22 cellular contexts compared by ENCODE assay signal in the genomic region with DNA sequence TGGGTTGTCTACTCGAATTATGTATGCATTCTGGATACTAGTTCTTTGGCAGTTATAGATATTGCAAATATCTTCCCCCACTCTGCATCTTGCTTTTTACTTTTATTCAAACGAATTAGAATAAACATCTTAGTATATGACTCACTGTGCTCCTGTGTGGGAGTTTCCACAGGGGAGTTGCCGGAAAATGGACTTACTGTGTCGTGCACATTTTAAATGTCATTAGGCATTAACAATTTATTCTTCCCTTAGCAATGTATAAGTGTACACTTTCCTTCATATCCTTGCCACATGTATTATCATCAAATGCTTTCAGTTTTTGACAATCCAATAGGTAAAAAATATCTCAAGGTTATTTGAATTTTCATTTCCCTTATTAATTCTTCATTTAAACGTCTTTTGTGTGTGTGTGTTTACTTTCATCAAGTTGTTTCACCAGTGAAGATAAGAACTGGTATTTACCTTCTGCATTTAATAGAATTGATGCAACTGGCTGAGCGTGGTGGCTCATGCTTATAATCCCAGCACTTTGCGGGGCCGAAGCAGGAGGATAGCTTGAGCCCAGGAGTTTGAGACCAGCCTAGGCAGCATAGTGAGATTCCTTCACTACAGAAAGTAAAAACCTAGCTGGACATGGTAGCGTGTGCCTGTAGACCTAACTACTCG. TPM values are rescaled to one million over a fixed set of nuclear protein-coding genes. Genes with fewer than 3 reads are reported as not detected.
DNase-seq lines count a peak whose midpoint lies in the region; ATAC-seq, FAIRE-seq and TF ChIP-seq lines count a peak whose summit lies in the region.
"Had no signal": no experiment of that assay in that cellular context is flagged by ENCODE, and none has a peak within 500 bp of the region (broad histone marks: within the 10 kb centered on the region; RNA-seq: fewer than 3 reads in every experiment).

No MANE protein-coding gene starts in this region.

- H3K27ac ChIP-seq in A549 = peak overlapping the region; percentile 98 to 100
- no peak overlapping the region for H3K27ac ChIP-seq in brain microvascular endothelial cell
- H3K27ac ChIP-seq: gastrocnemius medialis, left ventricle myocardium inferior, upper lobe of left lung had no signal

- TF ChIP-seq RAD21 in A549 (conservative IDR thresholded peaks at IDR 0.05 in 1 of 2, IDR thresholded peaks at IDR 0.05 in 1 of 2) = no peak; a peak in 1 of 5 replicates

- TF ChIP-seq CTCF in A549 (IDR thresholded peaks at IDR 0.05) (no peak), brain microvascular endothelial cell (IDR thresholded peaks at IDR 0.05; ENCODE audit: low read depth, low read length, missing control alignments) (no peak), fibroblast of the aortic adventitia (IDR thresholded peaks at IDR 0.05; ENCODE audit: insufficient read depth, low read length) (no peak)

- peak; percentile 68 to 72; a peak in 3 of 5 replicates for TF ChIP-seq EP300 in A549 (IDR thresholded peaks at IDR 0.05)

- CTCF ChIA-PET in A549 (lab: Yijun Ruan, JAX) = interaction anchor here (0.6 to 2.2 kb wide), 3 partner anchors 76 to 259 kb away, joined by 3 to 11 read pairs (median 5); no protein-coding TSS in a partner anchor

- H3K9me3 ChIP-seq in A549 = peaks cover 34% of the 10 kb centered on the region
- H3K9me3 ChIP-seq in MG63 = no peaks in the 10 kb centered on the region
- H3K9me3 ChIP-seq: gastrocnemius medialis, upper lobe of left lung had no signal

- H3K36me3 ChIP-seq in MG63 (no peaks in the 10 kb centered on the region), brain microvascular endothelial cell (replicated peaks) (no peaks in the 10 kb centered on the region)
- H3K36me3 ChIP-seq: gastrocnemius medialis, left ventricle myocardium inferior, upper lobe of left lung had no signal

- ATAC-seq in A549 = peak; percentile 46 to 56; a peak in 5 of 6 replicates
- ATAC-seq in HG02678 (IDR thresholded peaks at IDR 0.05; ENCODE audit: unreplicated experiment) = no peak
- ATAC-seq: effector memory CD8-positive, alpha-beta T cell; gastrocnemius medialis; sciatic nerve; stimulated activated naive CD8-positive, alpha-beta T cell treated with anti-CD3 and anti-CD28 coated beads, Interleukin-15, amount 100 ng/mL, for 72 hours had no signal

- peak in 1 of 2 experiments; percentile 87 for DNase-seq in A549 (ENCODE audit: low read depth in 1 of 2, low spot score in 1 of 2)
- peak; percentile 38 for DNase-seq in MG63
- peak; percentile 36 for DNase-seq in brain microvascular endothelial cell
- DNase-seq in fibroblast of the aortic adventitia (ENCODE audit: low read depth) = peak; percentile 67
- no peak for DNase-seq in hippocampal formation (lab: John Stamatoyannopoulos, UW)
- DNase-seq in RPMI8226 = no peak
- no peak for DNase-seq in NAMALWA (ENCODE audit: low spot score)
- DNase-seq: activated B cell treated with CpG ODN at 0.5 μM for 24 hours; effector memory CD8-positive, alpha-beta T cell; gastrocnemius medialis; left ventricle myocardium inferior; NCI-H187 treated with DMSO at 0.1 percent for 48 hours; NCI-H510A; nucleus accumbens; SHP77; stimulated activated CD4-positive, alpha-beta T cell treated with anti-CD3 and anti-CD28 coated beads, Interleukin-2, amount 100 ng/mL, for 24 hours; stimulated activated naive CD8-positive, alpha-beta T cell treated with anti-CD3 and anti-CD28 coated beads, Interleukin-15, amount 100 ng/mL, for 72 hours; upper lobe of left lung had no signal

- H3K27me3 ChIP-seq in MG63 = no peaks in the 10 kb centered on the region
- no peaks in the 10 kb centered on the region for H3K27me3 ChIP-seq in brain microvascular endothelial cell (replicated peaks)
- H3K27me3 ChIP-seq: gastrocnemius medialis, upper lobe of left lung had no signal

- no peak for TF ChIP-seq POLR2A in A549 (IDR thresholded peaks at IDR 0.05; ENCODE audit: low read length)

- peak overlapping the region; percentile 47 for H3K4me2 ChIP-seq in A549

- WGBS in A549 (ENCODE audit: missing lambda C conversion rate) = 2% methylated on average over 10 of the region's 10 CpGs

- peaks cover 68% of the 10 kb centered on the region for H3K4me1 ChIP-seq in A549
- H3K4me1 ChIP-seq: gastrocnemius medialis, left ventricle myocardium inferior, upper lobe of left lung had no signal

- FAIRE-seq in A549 (lab: Jason Lieb, UNC) = peak; percentile 56

- in situ Hi-C loops in brain microvascular endothelial cell (cut with HindIII; ENCODE audit: low pct_ligation_motif_present, low sequenced_read_pairs) = no loop called here

- H3K4me3 ChIP-seq in A549 (no peak overlapping the region), MG63 (no peak overlapping the region), brain microvascular endothelial cell (ENCODE audit: low read depth, low read length) (no peak overlapping the region), fibroblast of the aortic adventitia (ENCODE audit: low read depth, low read length) (no peak overlapping the region)
- H3K4me3 ChIP-seq: gastrocnemius medialis, left ventricle myocardium inferior, upper lobe of left lung had no signal

- POLR2A ChIA-PET in A549 (lab: Yijun Ruan, JAX) = no interaction called here

TF ChIP-seq in A549, 52 proteins besides CTCF, POLR2A, EP300 and RAD21 (continues in another document):
- TF ChIP-seq NFE2L2 (conservative IDR thresholded peaks at IDR 0.05; ENCODE audit: low read length) (no peak), FOSB (CRISPR knock-in tag; IDR thresholded peaks at IDR 0.05) (peak; percentile 48; the same call in 1 of the 2 replicates), BHLHE40 (IDR thresholded peaks at IDR 0.05; ENCODE audit: low read depth, low read length) (no peak)
- TF ChIP-seq, protein P1, sequence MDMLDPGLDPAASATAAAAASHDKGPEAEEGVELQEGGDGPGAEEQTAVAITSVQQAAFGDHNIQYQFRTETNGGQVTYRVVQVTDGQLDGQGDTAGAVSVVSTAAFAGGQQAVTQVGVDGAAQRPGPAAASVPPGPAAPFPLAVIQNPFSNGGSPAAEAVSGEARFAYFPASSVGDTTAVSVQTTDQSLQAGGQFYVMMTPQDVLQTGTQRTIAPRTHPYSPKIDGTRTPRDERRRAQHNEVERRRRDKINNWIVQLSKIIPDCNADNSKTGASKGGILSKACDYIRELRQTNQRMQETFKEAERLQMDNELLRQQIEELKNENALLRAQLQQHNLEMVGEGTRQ (IDR thresholded peaks at IDR 0.05) = no peak
- TF ChIP-seq, protein P2, sequence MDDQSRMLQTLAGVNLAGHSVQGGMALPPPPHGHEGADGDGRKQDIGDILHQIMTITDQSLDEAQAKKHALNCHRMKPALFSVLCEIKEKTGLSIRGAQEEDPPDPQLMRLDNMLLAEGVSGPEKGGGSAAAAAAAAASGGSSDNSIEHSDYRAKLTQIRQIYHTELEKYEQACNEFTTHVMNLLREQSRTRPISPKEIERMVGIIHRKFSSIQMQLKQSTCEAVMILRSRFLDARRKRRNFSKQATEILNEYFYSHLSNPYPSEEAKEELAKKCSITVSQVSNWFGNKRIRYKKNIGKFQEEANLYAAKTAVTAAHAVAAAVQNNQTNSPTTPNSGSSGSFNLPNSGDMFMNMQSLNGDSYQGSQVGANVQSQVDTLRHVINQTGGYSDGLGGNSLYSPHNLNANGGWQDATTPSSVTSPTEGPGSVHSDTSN (IDR thresholded peaks at IDR 0.05) = no peak

RNA-seq across cellular contexts. Expression of a gene that starts 4.6 kb away (rescaled TPM):
- polyA plus RNA-seq in A549 (2011; rRNA removed) = 0.05 TPM in 1 of 2 replicates, not detected in the other
- polyA plus RNA-seq in A549 (2012; cell fraction: cytosol; rRNA removed) = 0.03 and 0.04 TPM in 2 replicates
- 0.02 TPM in 1 of 2 replicates, not detected in the other for polyA plus RNA-seq in A549 (2012; cell fraction: nucleus; rRNA removed)
- polyA plus RNA-seq in A549 (2017; fragmentation: RNase III; extraction: RNeasy Plus Mini Kit Qiagen cat#74134 plus additional on column Dnase treatment) = 0.12 TPM in 1 of 3 replicates, not detected in the others
- polyA minus RNA-seq in A549 (2011; rRNA and poly(A)+ RNA removed) = 1.1 and 1.2 TPM in 2 replicates
- total RNA-seq in MG63 (2014; rRNA removed; shearing (Covaris generic); ENCODE audit: low replicate concordance) = not detected in 2 replicates
- not detected in 2 replicates for total RNA-seq in fibroblast of the aortic adventitia (ENCODE audit: low replicate concordance)
- total RNA-seq: activated B cell treated with CpG ODN at 0.5 μM for 24 hours, cardiac septum, gastrocnemius medialis, left ventricle myocardium inferior, sciatic nerve had no signal
- polyA plus RNA-seq: CD14-positive monocyte had no signal

RNA-seq across cellular contexts. Expression of a gene that starts 10.4 kb away (rescaled TPM):
- polyA plus RNA-seq in A549 (2011; rRNA removed) (0.09 and 0.13 TPM in 2 replicates), A549 (2017; fragmentation: RNase III; extraction: RNeasy Plus Mini Kit Qiagen cat#74134 plus additional on column Dnase treatment) (0.05 to 0.14 TPM (median 0.12 TPM) in 3 replicates)
- 0.10 and 0.20 TPM in 2 replicates for polyA plus RNA-seq in A549 (2012; cell fraction: cytosol; rRNA removed)
- polyA plus RNA-seq in A549 (2012; cell fraction: nucleus; rRNA removed) = 0.30 and 0.43 TPM in 2 replicates
- polyA minus RNA-seq in A549 (2011; rRNA and poly(A)+ RNA removed) = 1.4 and 1.6 TPM in 2 replicates
- total RNA-seq in MG63 (2014; rRNA removed; shearing (Covaris generic); ENCODE audit: low replicate concordance) = not detected in 2 replicates
- total RNA-seq in fibroblast of the aortic adventitia (ENCODE audit: low replicate concordance) = not detected in 2 replicates
- total RNA-seq: activated B cell treated with CpG ODN at 0.5 μM for 24 hours, cardiac septum, left ventricle myocardium inferior, sciatic nerve had no signal
- polyA plus RNA-seq: CD14-positive monocyte had no signal

RNA-seq across cellular contexts. Expression of a gene that starts 15.4 kb away (rescaled TPM):
- polyA plus RNA-seq in A549 (2011; rRNA removed) (3.5 and 5.5 TPM in 2 replicates), A549 (2017; fragmentation: RNase III; extraction: RNeasy Plus Mini Kit Qiagen cat#74134 plus additional on column Dnase treatment) (2.0 to 2.9 TPM (median 2.5 TPM) in 3 replicates)
- polyA plus RNA-seq in A549 (2012; cell fraction: cytosol; rRNA removed) = 0.63 and 0.67 TPM in 2 replicates
- 1.3 and 2.8 TPM in 2 replicates for polyA plus RNA-seq in A549 (2012; cell fraction: nucleus; rRNA removed)
- polyA minus RNA-seq in A549 (2011; rRNA and poly(A)+ RNA removed) = 4.1 and 4.9 TPM in 2 replicates
- total RNA-seq in MG63 (2014; rRNA removed; shearing (Covaris generic); ENCODE audit: low replicate concordance) = 0.20 and 0.35 TPM in 2 replicates
- total RNA-seq in fibroblast of the aortic adventitia (ENCODE audit: low replicate concordance) = 0.09 TPM in 1 of 2 replicates, not detected in the other
- total RNA-seq: activated B cell treated with CpG ODN at 0.5 μM for 24 hours, cardiac septum, left ventricle myocardium inferior, sciatic nerve had no signal
- polyA plus RNA-seq: CD14-positive monocyte had no signal

RNA-seq across cellular contexts. Expression of a gene that starts 20.7 kb away (rescaled TPM):
- polyA plus RNA-seq in A549 (2011; rRNA removed) = 0.39 and 0.49 TPM in 2 replicates
- 0.05 and 0.06 TPM in 2 replicates for polyA plus RNA-seq in A549 (2012; cell fraction: cytosol; rRNA removed)
- polyA plus RNA-seq in A549 (2012; cell fraction: nucleus; rRNA removed) = 0.07 and 0.09 TPM in 2 replicates
- polyA plus RNA-seq in A549 (2017; fragmentation: RNase III; extraction: RNeasy Plus Mini Kit Qiagen cat#74134 plus additional on column Dnase treatment) = 0.08 to 0.23 TPM (median 0.17 TPM) in 3 replicates
- 0.62 and 0.73 TPM in 2 replicates for polyA minus RNA-seq in A549 (2011; rRNA and poly(A)+ RNA removed)
- not detected in 2 replicates for total RNA-seq in MG63 (2014; rRNA removed; shearing (Covaris generic); ENCODE audit: low replicate concordance)
- not detected in 2 replicates for total RNA-seq in fibroblast of the aortic adventitia (ENCODE audit: low replicate concordance)
- total RNA-seq: activated B cell treated with CpG ODN at 0.5 μM for 24 hours, cardiac septum, left ventricle myocardium inferior, sciatic nerve had no signal
- polyA plus RNA-seq: CD14-positive monocyte had no signal

RNA-seq across cellular contexts. Expression of a gene that starts 26.4 kb away (rescaled TPM):
- 8.9 and 10.0 TPM in 2 replicates for polyA plus RNA-seq in A549 (2011; rRNA removed)
- polyA plus RNA-seq in A549 (2012; cell fraction: cytosol; rRNA removed) = 0.93 and 1.1 TPM in 2 replicates
- polyA plus RNA-seq in A549 (2012; cell fraction: nucleus; rRNA removed) = 1.2 and 2.3 TPM in 2 replicates
- 6.9 to 9.8 TPM (median 9.3 TPM) in 3 replicates for polyA plus RNA-seq in A549 (2017; fragmentation: RNase III; extraction: RNeasy Plus Mini Kit Qiagen cat#74134 plus additional on column Dnase treatment)
- 3.8 and 5.9 TPM in 2 replicates for polyA minus RNA-seq in A549 (2011; rRNA and poly(A)+ RNA removed)
- 0.10 TPM in 1 of 2 replicates, not detected in the other for total RNA-seq in MG63 (2014; rRNA removed; shearing (Covaris generic); ENCODE audit: low replicate concordance)
- total RNA-seq in fibroblast of the aortic adventitia (ENCODE audit: low replicate concordance) = not detected in 2 replicates
- total RNA-seq: activated B cell treated with CpG ODN at 0.5 μM for 24 hours, cardiac septum, gastrocnemius medialis, left ventricle myocardium inferior, sciatic nerve, upper lobe of left lung had no signal
- polyA plus RNA-seq: CD14-positive monocyte had no signal

Comparison
In these comparisons a context has a peak if more than half of its experiments do, and no peak if none do; other contexts are left out.
1. DNase-seq: peak in MG63 (single experiment), brain microvascular endothelial cell (single experiment) and fibroblast of the aortic adventitia (single experiment); none in hippocampal formation (0 of 2), RPMI8226 (single experiment) and NAMALWA (single experiment).